1 cellular context compared by ENCODE assay signal in genomic region chr13:33287142-33287882, GRCh38.
TF ChIP-seq lines count a peak whose summit lies in the region.

No MANE protein-coding gene starts in this region.

TF ChIP-seq in H1, 55 proteins besides CTCF, POLR2A, EP300 and RAD21:
- TF ChIP-seq ZNF274 (IDR thresholded peaks at IDR 0.05; ENCODE audit: borderline replicate concordance, extremely low read depth, low read length): no peak
- TF ChIP-seq YY1 (IDR thresholded peaks at IDR 0.05; ENCODE audit: low read depth, low read length): no peak
- TF ChIP-seq SAP30 (IDR thresholded peaks at IDR 0.05; ENCODE audit: insufficient read depth, insufficient replicate concordance, low read length): no peak
- TF ChIP-seq BRCA1 (IDR thresholded peaks at IDR 0.05; ENCODE audit: low read depth, low read length): no peak
- no peak for TF ChIP-seq RFX5 (IDR thresholded peaks at IDR 0.05; ENCODE audit: borderline replicate concordance, low read depth, low read length)
- TF ChIP-seq SP1 (IDR thresholded peaks at IDR 0.05; ENCODE audit: low read depth, low read length): no peak
- no peak for TF ChIP-seq CBX8 (IDR thresholded peaks at IDR 0.05; ENCODE audit: borderline replicate concordance, low read depth, low read length)
- TF ChIP-seq KDM1A (IDR thresholded peaks at IDR 0.05; ENCODE audit: borderline replicate concordance, low read length): no peak
- TF ChIP-seq ATF3 (IDR thresholded peaks at IDR 0.05; ENCODE audit: insufficient read depth, low read depth, low read length): no peak
- no peak for TF ChIP-seq TBP (IDR thresholded peaks at IDR 0.05; ENCODE audit: low read depth, low read length)
- no peak for TF ChIP-seq CREB1 (IDR thresholded peaks at IDR 0.05)
- no peak for TF ChIP-seq EZH2 (IDR thresholded peaks at IDR 0.05; ENCODE audit: low read depth, low read length, severe bottlenecking)
- TF ChIP-seq JUND (IDR thresholded peaks at IDR 0.05; ENCODE audit: low read length): no peak
- no peak for TF ChIP-seq TEAD4 (IDR thresholded peaks at IDR 0.05; ENCODE audit: low read depth, low read length)
- TF ChIP-seq HDAC2 (IDR thresholded peaks at IDR 0.05; ENCODE audit: borderline replicate concordance in 1 of 2, low read depth in 2 of 2, low read length in 2 of 2): no peak
- TF ChIP-seq KDM4A (IDR thresholded peaks at IDR 0.05; ENCODE audit: low read depth, low read length, severe bottlenecking): no peak
- TF ChIP-seq BACH1 (IDR thresholded peaks at IDR 0.05; ENCODE audit: low read length): no peak
- TF ChIP-seq SP4 (IDR thresholded peaks at IDR 0.05; ENCODE audit: low read length): no peak
- TF ChIP-seq GTF2F1 (IDR thresholded peaks at IDR 0.05; ENCODE audit: borderline replicate concordance, low read depth, low read length): no peak
- no peak for TF ChIP-seq POU5F1 (IDR thresholded peaks at IDR 0.05; ENCODE audit: low read depth, low read length)
TF ChIP-seq in H1: peak in this region for 0.
